In genomic region chr5:115686692-115687054, GRCh38 we compare ENCODE assay signal across 20 cellular contexts.
A peak's percentile ranks its signal among the peaks of the same experiment; 100 is the strongest.
DNase-seq lines count a peak whose midpoint lies in the region; TF ChIP-seq lines count a peak whose summit lies in the region.
"Had no signal": no experiment of that assay in that cellular context is flagged by ENCODE, and none has a peak within 500 bp of the region (broad histone marks: within the 10 kb centered on the region; RNA-seq: fewer than 3 reads in every experiment).

No MANE protein-coding gene starts in this region.

- TF ChIP-seq POLR2A in breast epithelium (IDR thresholded peaks at IDR 0.05) = no peak
- no peak for TF ChIP-seq POLR2A in thyroid gland (IDR thresholded peaks at IDR 0.05)

- H3K27me3 Mint-ChIP-seq in MCF 10A (ENCODE audit: insufficient read depth, unreplicated experiment) (peaks cover 43% of the 10 kb centered on the region), endodermal cell (ENCODE audit: insufficient read depth) (no peaks in the 10 kb centered on the region)
- peaks cover 29% of the 10 kb centered on the region for H3K27me3 Mint-ChIP-seq in activated CD4-positive, alpha-beta memory T cell treated with anti-CD3 and anti-CD28 coated beads, Interleukin-2, amount 10 ng/mL, durations not matched to agents 7 days and 5 days

- CTCF ChIA-PET in MCF 10A (lab: Yijun Ruan, JAX) = no interaction called here
- CTCF ChIA-PET in activated CD4-positive, alpha-beta memory T cell treated with anti-CD3 and anti-CD28 coated beads, Interleukin-2, amount 10 ng/mL, durations not matched to agents 7 days and 5 days (lab: Charles Lee) = no interaction called here

- intact Hi-C loops in MCF 10A (cut with micrococcal nuclease) = no loop called here
- intact Hi-C loops in breast epithelium (cut with DNase I; ENCODE audit: low total_unique reads) = no loop called here
- intact Hi-C loops in ascending aorta (cut with DNase I) = loop anchor here (2.0 to 5.0 kb wide), 2 partner anchors 50 to 131 kb away; partner anchors contain the start of gene CDO1
- intact Hi-C loops in thyroid gland (cut with DNase I) = no loop called here

- peak overlapping the region in 1 of 2 donors; percentile 19 for H3K27ac ChIP-seq in breast epithelium
- H3K27ac ChIP-seq in ascending aorta = peak overlapping the region; percentile 46 to 66
- no peak overlapping the region for H3K27ac ChIP-seq in endodermal cell (ENCODE audit: low read depth, low read length)
- no peak overlapping the region for H3K27ac ChIP-seq in thyroid gland
- H3K27ac ChIP-seq: colonic mucosa, KMS-11, skin epidermis had no signal

- no peaks in the 10 kb centered on the region for H3K4me1 Mint-ChIP-seq in MCF 10A (ENCODE audit: insufficient read depth, unreplicated experiment)
- peaks cover 14% of the 10 kb centered on the region for H3K4me1 Mint-ChIP-seq in endodermal cell
- no peaks in the 10 kb centered on the region for H3K4me1 Mint-ChIP-seq in activated CD4-positive, alpha-beta memory T cell treated with anti-CD3 and anti-CD28 coated beads, Interleukin-2, amount 10 ng/mL, durations not matched to agents 7 days and 5 days
- H3K4me1 Mint-ChIP-seq: stimulated activated effector memory CD8-positive, alpha-beta T cell treated with anti-CD3 and anti-CD28 coated beads, Interleukin-12 subunit alpha, Interleukin-12 subunit beta, amount 100 ng/mL, for 72 hours had no signal

- WGBS in endodermal cell (ENCODE audit: insufficient coverage in 1 of 2, insufficient read length in 1 of 2), 2 experiments = 91% methylated on average over 2 of the region's 2 CpGs; no CpG with 5 or more reads in 1 of the 2 experiments
- WGBS in thyroid gland, 2 donors = 66 to 83% methylated on average over 2 of the region's 2 CpGs

- TF ChIP-seq CTCF in MCF 10A (IDR thresholded peaks at IDR 0.05; ENCODE audit: unreplicated experiment) (no peak), breast epithelium (IDR thresholded peaks at IDR 0.05) (no peak), ascending aorta (IDR thresholded peaks at IDR 0.05) (no peak), endodermal cell (conservative IDR thresholded peaks at IDR 0.05) (no peak), thyroid gland (IDR thresholded peaks at IDR 0.05) (no peak)

- H3K4me1 ChIP-seq in breast epithelium (no peaks in the 10 kb centered on the region), ascending aorta (peaks cover 0 to 13% of the 10 kb centered on the region in 2 donors), endodermal cell (ENCODE audit: control insufficient read depth, insufficient read depth, low read length) (peaks cover 9% of the 10 kb centered on the region), thyroid gland (no peaks in the 10 kb centered on the region)
- H3K4me1 ChIP-seq: colonic mucosa had no signal

- no peaks in the 10 kb centered on the region for H3K27me3 ChIP-seq in breast epithelium
- H3K27me3 ChIP-seq in ascending aorta = no peaks in the 10 kb centered on the region
- no peaks in the 10 kb centered on the region for H3K27me3 ChIP-seq in endodermal cell (ENCODE audit: control insufficient read depth, insufficient read depth, low read length, poor library complexity, severe bottlenecking)
- H3K27me3 ChIP-seq in thyroid gland = no peaks in the 10 kb centered on the region
- H3K27me3 ChIP-seq: colonic mucosa had no signal

- peaks cover 6% of the 10 kb centered on the region for H3K9me3 Mint-ChIP-seq in MCF 10A (ENCODE audit: unreplicated experiment)
- peaks cover 5% of the 10 kb centered on the region for H3K9me3 Mint-ChIP-seq in endodermal cell
- no peaks in the 10 kb centered on the region for H3K9me3 Mint-ChIP-seq in activated CD4-positive, alpha-beta memory T cell treated with anti-CD3 and anti-CD28 coated beads, Interleukin-2, amount 10 ng/mL, durations not matched to agents 7 days and 5 days
- H3K9me3 Mint-ChIP-seq: activated T-helper 1 cell treated with anti-CD3 and anti-CD28 coated beads, Interleukin-12 subunit alpha, Interleukin-12 subunit beta, Interleukin-2, Interleukin-4 antibody, amounts not matched to agents 30 ng/mL and 10 ng/mL and 1 ng/mL, durations not matched to agents 14 hours and 24 hours and 36 hours; stimulated activated effector memory CD8-positive, alpha-beta T cell treated with anti-CD3 and anti-CD28 coated beads, Interleukin-12 subunit alpha, Interleukin-12 subunit beta, amount 100 ng/mL, for 72 hours; type B pancreatic cell had no signal

- H3K27ac Mint-ChIP-seq in MCF 10A (ENCODE audit: low read depth, unreplicated experiment) = no peak overlapping the region
- H3K27ac Mint-ChIP-seq in endodermal cell = no peak overlapping the region
- H3K27ac Mint-ChIP-seq in activated CD4-positive, alpha-beta memory T cell treated with anti-CD3 and anti-CD28 coated beads, Interleukin-2, amount 10 ng/mL, durations not matched to agents 7 days and 5 days = no peak overlapping the region
- H3K27ac Mint-ChIP-seq: activated T-helper 1 cell treated with anti-CD3 and anti-CD28 coated beads, Interleukin-12 subunit alpha, Interleukin-12 subunit beta, Interleukin-2, Interleukin-4 antibody, amounts not matched to agents 30 ng/mL and 10 ng/mL and 1 ng/mL, durations not matched to agents 14 hours and 24 hours and 36 hours; stimulated activated effector memory CD8-positive, alpha-beta T cell treated with anti-CD3 and anti-CD28 coated beads, Interleukin-12 subunit alpha, Interleukin-12 subunit beta, amount 100 ng/mL, for 72 hours; type B pancreatic cell had no signal

- H3K36me3 Mint-ChIP-seq in MCF 10A (ENCODE audit: insufficient read depth, unreplicated experiment) (no peaks in the 10 kb centered on the region), endodermal cell (ENCODE audit: low read depth) (no peaks in the 10 kb centered on the region)
- no peaks in the 10 kb centered on the region for H3K36me3 Mint-ChIP-seq in activated CD4-positive, alpha-beta memory T cell treated with anti-CD3 and anti-CD28 coated beads, Interleukin-2, amount 10 ng/mL, durations not matched to agents 7 days and 5 days (ENCODE audit: low read depth)
- H3K36me3 Mint-ChIP-seq: stimulated activated effector memory CD8-positive, alpha-beta T cell treated with anti-CD3 and anti-CD28 coated beads, Interleukin-12 subunit alpha, Interleukin-12 subunit beta, amount 100 ng/mL, for 72 hours; type B pancreatic cell had no signal

- peak; percentile 15 for DNase-seq in MCF 10A (ENCODE audit: unreplicated experiment)
- DNase-seq in breast epithelium (ENCODE audit: low spot score in 2 of 2) = no peak
- no peak for DNase-seq in ascending aorta (ENCODE audit: low spot score in 2 of 2)
- peak; percentile 7 for DNase-seq in iris pigment epithelial cell (ENCODE audit: low read depth)
- DNase-seq in endodermal cell = no peak
- DNase-seq in NCI-H2081 (lab: John Stamatoyannopoulos, UW) = no peak
- DNase-seq in thyroid gland = no peak
- no peak for DNase-seq in activated CD4-positive, alpha-beta memory T cell treated with anti-CD3 and anti-CD28 coated beads, Interleukin-2, amount 10 ng/mL, durations not matched to agents 7 days and 5 days
- DNase-seq: activated CD4-positive, alpha-beta T cell treated with anti-CD3 and anti-CD28 coated beads, Interleukin-2, amount 50 U/mL, for 48 hours; colonic mucosa; hippocampal formation; mucosa of descending colon; NCI-H146; NCI-H748 treated with DMSO at 0.1 percent for 48 hours; nucleus accumbens had no signal

- H3K9me3 ChIP-seq in breast epithelium (no peaks in the 10 kb centered on the region), ascending aorta (no peaks in the 10 kb centered on the region), endodermal cell (ENCODE audit: control insufficient read depth, low read length) (peaks cover 9% of the 10 kb centered on the region), thyroid gland (no peaks in the 10 kb centered on the region)
- H3K9me3 ChIP-seq: colonic mucosa, mucosa of descending colon had no signal

- no peaks in the 10 kb centered on the region for H3K36me3 ChIP-seq in breast epithelium
- H3K36me3 ChIP-seq in ascending aorta = no peaks in the 10 kb centered on the region
- no peaks in the 10 kb centered on the region for H3K36me3 ChIP-seq in endodermal cell (ENCODE audit: control insufficient read depth, insufficient read depth, low read length)
- H3K36me3 ChIP-seq in thyroid gland = no peaks in the 10 kb centered on the region
- H3K36me3 ChIP-seq: colonic mucosa had no signal

- BruUV-seq in MCF 10A (replicated peaks; lab: Mats Ljungman, UMichigan) = no TSS peak

- POLR2A ChIA-PET in MCF 10A (lab: Yijun Ruan, JAX) = no interaction called here
- POLR2A ChIA-PET in activated CD4-positive, alpha-beta memory T cell treated with anti-CD3 and anti-CD28 coated beads, Interleukin-2, amount 10 ng/mL, durations not matched to agents 7 days and 5 days (lab: Charles Lee) = no interaction called here

- H3K4me3 ChIP-seq in breast epithelium = no peak overlapping the region
- H3K4me3 ChIP-seq in ascending aorta = no peak overlapping the region
- no peak overlapping the region for H3K4me3 ChIP-seq in endodermal cell (ENCODE audit: low read length)
- no peak overlapping the region for H3K4me3 ChIP-seq in thyroid gland (replicated peaks in 1 of 3)
- H3K4me3 ChIP-seq: colonic mucosa, mucosa of descending colon, skin epidermis had no signal

- no peak overlapping the region for H3K9ac ChIP-seq in endodermal cell (ENCODE audit: extremely low read depth, low read length, poor library complexity, severe bottlenecking)
- H3K9ac ChIP-seq: KMS-11 had no signal

- H3K4me3 Mint-ChIP-seq in MCF 10A (ENCODE audit: unreplicated experiment) = no peak overlapping the region
- H3K4me3 Mint-ChIP-seq in endodermal cell = no peak overlapping the region
- H3K4me3 Mint-ChIP-seq in activated CD4-positive, alpha-beta memory T cell treated with anti-CD3 and anti-CD28 coated beads, Interleukin-2, amount 10 ng/mL, durations not matched to agents 7 days and 5 days = no peak overlapping the region
- H3K4me3 Mint-ChIP-seq: activated T-helper 1 cell treated with anti-CD3 and anti-CD28 coated beads, Interleukin-12 subunit alpha, Interleukin-12 subunit beta, Interleukin-2, Interleukin-4 antibody, amounts not matched to agents 30 ng/mL and 10 ng/mL and 1 ng/mL, durations not matched to agents 14 hours and 24 hours and 36 hours; stimulated activated effector memory CD8-positive, alpha-beta T cell treated with anti-CD3 and anti-CD28 coated beads, Interleukin-12 subunit alpha, Interleukin-12 subunit beta, amount 100 ng/mL, for 72 hours; type B pancreatic cell had no signal

Comparison
In these comparisons a context has a peak if more than half of its experiments do, and no peak if none do; other contexts are left out.
1. DNase-seq: peak in MCF 10A (single experiment) and iris pigment epithelial cell (single experiment); none in breast epithelium (0 of 2), ascending aorta (0 of 2), endodermal cell (single experiment), NCI-H2081 (0 of 2), thyroid gland (0 of 2) and activated CD4-positive, alpha-beta memory T cell treated with anti-CD3 and anti-CD28 coated beads, Interleukin-2, amount 10 ng/mL, durations not matched to agents 7 days and 5 days (single experiment).
2. H3K27ac ChIP-seq: peak in ascending aorta (2 of 2); none in endodermal cell (single experiment) and thyroid gland (0 of 3).